28 cellular contexts compared by ENCODE assay signal in the genomic region with DNA sequence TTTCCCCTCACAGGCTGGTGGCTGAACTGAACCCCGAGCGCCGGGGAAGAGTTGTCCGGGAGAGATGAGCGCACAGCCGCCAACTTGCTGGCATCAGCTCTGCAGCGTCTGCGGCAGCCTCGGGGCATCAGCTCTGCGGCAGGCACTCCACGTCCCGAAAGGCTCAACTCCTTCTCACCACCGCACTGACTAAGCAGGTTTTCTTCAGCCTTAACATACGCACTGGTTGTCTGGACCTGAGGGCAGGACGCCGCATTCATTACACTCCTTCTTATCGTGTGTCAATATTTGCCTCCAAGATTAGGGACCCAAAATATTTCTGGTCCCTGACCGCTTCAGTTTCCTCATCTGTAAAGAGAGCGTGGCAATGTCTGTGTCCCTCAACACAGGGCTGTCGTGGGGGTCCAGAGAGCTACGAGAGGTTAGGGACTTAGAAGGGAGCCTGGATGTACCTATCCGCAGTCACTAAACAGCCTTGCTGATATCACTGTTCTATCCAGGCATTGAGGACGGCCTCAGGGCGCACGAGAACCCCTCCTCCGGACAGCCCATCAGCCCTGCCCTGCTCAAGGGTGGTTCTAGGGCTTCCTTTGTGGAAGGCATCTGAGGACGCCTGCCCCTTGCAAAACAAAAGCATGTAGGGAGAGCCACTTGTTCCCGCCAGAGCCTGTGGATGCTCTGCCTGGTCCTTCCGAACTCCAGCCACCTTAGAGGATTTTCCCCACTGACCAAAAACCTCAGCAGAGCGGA.
"Had no signal": no experiment of that assay in that cellular context is flagged by ENCODE, and none has a peak within 500 bp of the region (broad histone marks: within the 10 kb centered on the region; RNA-seq: fewer than 3 reads in every experiment).

No MANE protein-coding gene starts in this region.

- H3K4me3 Mint-ChIP-seq: activated CD4-positive, alpha-beta memory T cell treated with anti-CD3 and anti-CD28 coated beads, Interleukin-2, amount 10 ng/mL, durations not matched to agents 7 days and 5 days; activated naive CD8-positive, alpha-beta T cell; naive thymus-derived CD4-positive, alpha-beta T cell; stimulated activated naive B cell treated with anti-CD40 and anti-IgM and Interleukin-4, amounts not matched to agents 10 μg/mL and 1 μg/mL and 100 μg/mL, for 72 hours had no signal

- H3K36me3 Mint-ChIP-seq: activated naive CD8-positive, alpha-beta T cell; naive thymus-derived CD4-positive, alpha-beta T cell; stimulated activated naive B cell treated with anti-CD40 and anti-IgM and Interleukin-4, amounts not matched to agents 10 μg/mL and 1 μg/mL and 100 μg/mL, for 72 hours had no signal

- H3K9me3 Mint-ChIP-seq: activated CD4-positive, alpha-beta memory T cell treated with anti-CD3 and anti-CD28 coated beads, Interleukin-2, amount 10 ng/mL, durations not matched to agents 7 days and 5 days; naive thymus-derived CD4-positive, alpha-beta T cell; stimulated activated naive B cell treated with anti-CD40 and anti-IgM and Interleukin-4, amounts not matched to agents 10 μg/mL and 1 μg/mL and 100 μg/mL, for 72 hours had no signal

- ATAC-seq: activated CD4-positive, CD25-positive, alpha-beta regulatory T cell treated with anti-CD3 and anti-CD28 coated beads, Interleukin-2, amount 50 U/mL, for 24 hours; gastroesophageal sphincter; left cardiac atrium; left ventricle myocardium superior; naive thymus-derived CD4-positive, alpha-beta T cell; pancreas; psoas muscle; stimulated activated naive B cell treated with anti-CD40 and anti-IgM and Interleukin-4, amounts not matched to agents 10 μg/mL and 1 μg/mL and 100 μg/mL, for 72 hours had no signal

- FAIRE-seq: colon, endometrium, pancreas, small intestine had no signal

- H3K4me3 ChIP-seq: gastroesophageal sphincter, hepatocyte, pancreas, psoas muscle, sigmoid colon, stomach, thyroid gland had no signal

- H3K4me1 ChIP-seq: psoas muscle, sigmoid colon, thyroid gland had no signal

- H3K9me3 ChIP-seq: gastroesophageal sphincter, pancreas, psoas muscle, sigmoid colon, stomach, thyroid gland had no signal

- H3K79me2 ChIP-seq: hepatocyte had no signal

- DNase-seq: activated CD4-positive, alpha-beta memory T cell treated with anti-CD3 and anti-CD28 coated beads, Interleukin-2, amount 10 ng/mL, durations not matched to agents 7 days and 5 days; activated CD4-positive, alpha-beta T cell treated with anti-CD3 and anti-CD28 coated beads for 48 hours; activated effector memory CD4-positive, alpha-beta T cell treated with Interleukin-2 at 50 U/mL for 16 hours; activated naive CD4-positive, alpha-beta T cell treated with Interleukin-2 at 50 U/mL for 16 hours; activated T-cell treated with anti-CD3 and anti-CD28 coated beads for 4 hours; anterior cingulate cortex; effector CD8-positive, alpha-beta T cell; islet precursor cell; left cardiac atrium; left ventricle myocardium superior; midbrain; naive thymus-derived CD4-positive, alpha-beta T cell; pancreas; psoas muscle; sigmoid colon; small intestine; stimulated activated CD4-positive, alpha-beta T cell treated with anti-CD3 and anti-CD28 coated beads, Interleukin-2, amount 100 ng/mL, for 24 hours; stimulated activated naive B cell treated with anti-CD40 and anti-IgM and Interleukin-4, amounts not matched to agents 10 μg/mL and 1 μg/mL and 100 μg/mL, for 72 hours; stomach; thyroid gland; WERI-Rb-1 had no signal

- H3K4me2 ChIP-seq: hepatocyte had no signal

- H2AFZ ChIP-seq: hepatocyte had no signal

- H3K4me1 Mint-ChIP-seq: naive thymus-derived CD4-positive, alpha-beta T cell; stimulated activated naive B cell treated with anti-CD40 and anti-IgM and Interleukin-4, amounts not matched to agents 10 μg/mL and 1 μg/mL and 100 μg/mL, for 72 hours had no signal

- H3K36me3 ChIP-seq: gastroesophageal sphincter, pancreas, sigmoid colon, stomach, thyroid gland, WERI-Rb-1 had no signal

- H3K27me3 ChIP-seq: hepatocyte, pancreas, sigmoid colon, stomach, thyroid gland had no signal

- H3K27ac Mint-ChIP-seq: activated CD4-positive, alpha-beta memory T cell treated with anti-CD3 and anti-CD28 coated beads, Interleukin-2, amount 10 ng/mL, durations not matched to agents 7 days and 5 days; activated naive CD8-positive, alpha-beta T cell; naive thymus-derived CD4-positive, alpha-beta T cell; stimulated activated naive B cell treated with anti-CD40 and anti-IgM and Interleukin-4, amounts not matched to agents 10 μg/mL and 1 μg/mL and 100 μg/mL, for 72 hours had no signal

- H3K27ac ChIP-seq: epithelial cell of prostate, gastroesophageal sphincter, hepatocyte, pancreas, psoas muscle, sigmoid colon, stomach, thyroid gland, WERI-Rb-1 had no signal
